ENCODE assay signal across 17 cellular contexts in genomic region chr11:108571001-108571400, GRCh38. TPM values are rescaled to one million over a fixed set of nuclear protein-coding genes. Genes with fewer than 3 reads are reported as not detected.
DNase-seq lines count a peak whose midpoint lies in the region; ATAC-seq, FAIRE-seq and TF ChIP-seq lines count a peak whose summit lies in the region.
"Had no signal": no experiment of that assay in that cellular context is flagged by ENCODE, and none has a peak within 500 bp of the region (broad histone marks: within the 10 kb centered on the region; RNA-seq: fewer than 3 reads in every experiment).

No MANE protein-coding gene starts in this region.

- TF ChIP-seq EP300 in K562 (IDR thresholded peaks at IDR 0.05; ENCODE audit: low read length), result no peak
- no peak for TF ChIP-seq EP300 in transverse colon (IDR thresholded peaks at IDR 0.05; ENCODE audit: low read depth)

- no peak overlapping the region for H3K4me3 ChIP-seq in K562
- H3K4me3 ChIP-seq in left lung, result no peak overlapping the region
- H3K4me3 ChIP-seq in transverse colon, result no peak overlapping the region
- H3K4me3 ChIP-seq: pancreas had no signal

- no peak overlapping the region for H2AFZ ChIP-seq in K562 (ENCODE audit: low read depth, low read length)

- CTCF ChIA-PET in K562 (lab: Yijun Ruan, JAX; ENCODE audit: low intra/inter-chr PET ratio), result no interaction called here

- H3K36me3 Mint-ChIP-seq in naive thymus-derived CD8-positive, alpha-beta T cell, result peaks cover 0 to 7% (median 7%) of the 10 kb centered on the region in 3 donors
- H3K36me3 Mint-ChIP-seq: activated CD4-positive, alpha-beta memory T cell treated with anti-CD3 and anti-CD28 coated beads for 36 hours; activated naive CD8-positive, alpha-beta T cell treated with anti-CD3 and anti-CD28 coated beads for 36 hours had no signal

- H3K27me3 ChIP-seq in K562 (ENCODE audit: control insufficient read depth in 2 of 2, insufficient read depth in 2 of 2, low read length in 2 of 2), result no peaks in the 10 kb centered on the region
- H3K27me3 ChIP-seq in left lung, result no peaks in the 10 kb centered on the region
- no peaks in the 10 kb centered on the region for H3K27me3 ChIP-seq in transverse colon
- H3K27me3 ChIP-seq: brain microvascular endothelial cell, pancreas had no signal

- peak; percentile 62 for DNase-seq in LoVo (ENCODE audit: low spot score)
- DNase-seq in K562 (ENCODE audit: extremely low read depth in 1 of 4, low spot score in 3 of 4), result no peak
- DNase-seq in left lung, result no peak
- DNase-seq in transverse colon, result peak; percentile 66
- no peak for DNase-seq in OCI-M2 (lab: John Stamatoyannopoulos, UW; ENCODE audit: unreplicated experiment)
- no peak for DNase-seq in naive thymus-derived CD8-positive, alpha-beta T cell
- DNase-seq: activated CD4-positive, alpha-beta memory T cell treated with anti-CD3 and anti-CD28 coated beads for 36 hours; activated T-cell treated with anti-CD3 and anti-CD28 coated beads, Interleukin-2, amount 50 U/mL, for 72 hours; brain microvascular endothelial cell; NCI-H146; NCI-H446 treated with DMSO at 0.1 percent for 48 hours; pancreas; stimulated activated CD4-positive, alpha-beta T cell treated with anti-CD3 and anti-CD28 coated beads, Interleukin-4, amount 100 ng/mL, for 1 hour had no signal

- H3K9me3 Mint-ChIP-seq in naive thymus-derived CD8-positive, alpha-beta T cell, result peaks cover 0 to 5% (median 0%) of the 10 kb centered on the region in 9 donors
- H3K9me3 Mint-ChIP-seq: activated naive CD8-positive, alpha-beta T cell treated with anti-CD3 and anti-CD28 coated beads for 36 hours; activated T-cell treated with anti-CD3 and anti-CD28 coated beads, Interleukin-2, amount 50 U/mL, for 72 hours; dendritic cell treated with granulocyte-macrophage colony-stimulating factor and Interleukin-4, amounts not matched to agents 40 ng/mL and 50 ng/mL, for 4 days had no signal

- peaks cover 0 to 3% (median 0%) of the 10 kb centered on the region in 5 donors for H3K27me3 Mint-ChIP-seq in naive thymus-derived CD8-positive, alpha-beta T cell
- H3K27me3 Mint-ChIP-seq: activated CD4-positive, alpha-beta memory T cell treated with anti-CD3 and anti-CD28 coated beads for 36 hours; activated naive CD8-positive, alpha-beta T cell treated with anti-CD3 and anti-CD28 coated beads for 36 hours; dendritic cell treated with granulocyte-macrophage colony-stimulating factor and Interleukin-4, amounts not matched to agents 40 ng/mL and 50 ng/mL, for 4 days had no signal

- H3K27ac ChIP-seq in K562 (ENCODE audit: extremely low read depth, low read depth, low read length) (no peak overlapping the region), left lung (no peak overlapping the region), transverse colon (peak overlapping the region; percentile 40 to 67 (median 64))
- H3K27ac ChIP-seq: brain microvascular endothelial cell, pancreas had no signal

- no peak for TF ChIP-seq POLR2A in K562 (conservative IDR thresholded peaks at IDR 0.05)
- no peak for TF ChIP-seq POLR2A in transverse colon (IDR thresholded peaks at IDR 0.05)

- no peak for TF ChIP-seq RAD21 in K562 (CRISPR knock-in tag; conservative IDR thresholded peaks at IDR 0.05 in 1 of 2, IDR thresholded peaks at IDR 0.05 in 1 of 2)

- in situ Hi-C loops in K562 (cut with MboI) (no loop called here), transverse colon (cut with MboI; ENCODE audit: low pct_ligation_motif_present in 1 of 4, low pct_unique_long_range_greater_than_20kb in 1 of 4, low sequenced_read_pairs in 3 of 4) (no loop called here)

- H3K27ac Mint-ChIP-seq in naive thymus-derived CD8-positive, alpha-beta T cell, result peak overlapping the region in 3 of 10 donors; percentile 9 to 43 (median 9)
- H3K27ac Mint-ChIP-seq: activated CD4-positive, alpha-beta memory T cell treated with anti-CD3 and anti-CD28 coated beads for 36 hours; activated naive CD8-positive, alpha-beta T cell treated with anti-CD3 and anti-CD28 coated beads for 36 hours; activated T-cell treated with anti-CD3 and anti-CD28 coated beads, Interleukin-2, amount 50 U/mL, for 72 hours; dendritic cell treated with granulocyte-macrophage colony-stimulating factor and Interleukin-4, amounts not matched to agents 40 ng/mL and 50 ng/mL, for 4 days had no signal

- no peak for FAIRE-seq in K562 (lab: Jason Lieb, UNC)
- FAIRE-seq: pancreas had no signal

- H3K9me3 ChIP-seq in K562 (replicated peaks; ENCODE audit: control insufficient read depth, insufficient read depth, low read depth, low read length) (no peaks in the 10 kb centered on the region), left lung (no peaks in the 10 kb centered on the region), transverse colon (no peaks in the 10 kb centered on the region)
- H3K9me3 ChIP-seq: pancreas had no signal

- peaks cover 2% of the 10 kb centered on the region; the same call in 1 of the 3 replicates for H3K36me3 ChIP-seq in K562 (ENCODE audit: control insufficient read depth, insufficient read depth, low read length)
- H3K36me3 ChIP-seq in left lung, result no peaks in the 10 kb centered on the region
- no peaks in the 10 kb centered on the region for H3K36me3 ChIP-seq in transverse colon
- H3K36me3 ChIP-seq: brain microvascular endothelial cell, pancreas had no signal

- no peak overlapping the region for H3K9ac ChIP-seq in K562 (ENCODE audit: insufficient read depth in 1 of 2, low read depth in 2 of 2, low read length in 2 of 2)

- no peaks in the 10 kb centered on the region for H3K79me2 ChIP-seq in K562 (ENCODE audit: control insufficient read depth, insufficient read depth, low read length)

- 73% methylated on average over 2 of the region's 2 CpGs for WGBS in K562 (ENCODE audit: insufficient coverage, low coverage, missing lambda C conversion rate)
- 33 to 48% methylated on average over 2 of the region's 2 CpGs for WGBS in transverse colon (ENCODE audit: low coverage in 1 of 2), 2 donors

- peak; percentile 56 for ATAC-seq in K562
- peak; percentile 21 for ATAC-seq in left lung
- ATAC-seq in GM19351 (IDR thresholded peaks at IDR 0.05; ENCODE audit: unreplicated experiment), result no peak
- ATAC-seq in naive thymus-derived CD8-positive, alpha-beta T cell, result no peak
- ATAC-seq: activated T-cell treated with anti-CD3 and anti-CD28 coated beads, Interleukin-2, amount 50 U/mL, for 72 hours; pancreas; Right ventricle myocardium inferior had no signal

- intact Hi-C loops in K562 (cut with micrococcal nuclease) (no loop called here), left lung (cut with DNase I) (no loop called here), transverse colon (cut with DNase I; ENCODE audit: low total_unique reads) (no loop called here)

- BruUV-seq in K562 (replicated peaks; lab: Mats Ljungman, UMichigan), result no TSS peak

- POLR2A ChIA-PET in K562 (lab: Yijun Ruan, JAX), result interaction anchor here (0.8 to 1.3 kb wide), 5 partner anchors 9 to 37 kb away, joined by 3 to 4 read pairs (median 3); no protein-coding TSS in a partner anchor
- POLR2A ChIA-PET in naive thymus-derived CD8-positive, alpha-beta T cell (lab: Charles Lee), result no interaction called here

- H3K9me1 ChIP-seq in K562 (ENCODE audit: control insufficient read depth, insufficient read depth, low read length), result no peaks in the 10 kb centered on the region

- H3K4me2 ChIP-seq in K562 (ENCODE audit: insufficient read depth, low read length), result no peak overlapping the region

- TF ChIP-seq CTCF in K562 (IDR thresholded peaks at IDR 0.05 in 2 of 3, conservative IDR thresholded peaks at IDR 0.05 in 1 of 3; ENCODE audit: insufficient read depth in 2 of 3, low read depth in 1 of 3, low read length in 3 of 3), result no peak
- no peak for TF ChIP-seq CTCF in left lung (IDR thresholded peaks at IDR 0.05)
- no peak for TF ChIP-seq CTCF in transverse colon (IDR thresholded peaks at IDR 0.05)

- no peaks in the 10 kb centered on the region for H4K20me1 ChIP-seq in K562 (replicated peaks; ENCODE audit: control insufficient read depth, insufficient read depth, low read length)

- peak overlapping the region in 1 of 10 donors; percentile 4 for H3K4me3 Mint-ChIP-seq in naive thymus-derived CD8-positive, alpha-beta T cell
- H3K4me3 Mint-ChIP-seq: activated CD4-positive, alpha-beta memory T cell treated with anti-CD3 and anti-CD28 coated beads for 36 hours; activated naive CD8-positive, alpha-beta T cell treated with anti-CD3 and anti-CD28 coated beads for 36 hours; dendritic cell treated with granulocyte-macrophage colony-stimulating factor and Interleukin-4, amounts not matched to agents 40 ng/mL and 50 ng/mL, for 4 days had no signal

- H3K4me1 Mint-ChIP-seq in naive thymus-derived CD8-positive, alpha-beta T cell, result peaks cover 0 to 5% (median 1%) of the 10 kb centered on the region in 4 donors

- H3K4me1 ChIP-seq in K562 (replicated peaks in 1 of 2; ENCODE audit: control insufficient read depth in 2 of 2, insufficient read depth in 2 of 2, low read length in 2 of 2) (peaks cover 3 to 4% of the 10 kb centered on the region in 2 experiments; a peak in 1 of 5 replicates), left lung (no peaks in the 10 kb centered on the region), transverse colon (peaks cover 0 to 19% (median 8%) of the 10 kb centered on the region in 4 donors)

RNA-seq across cellular contexts. Expression of gene EXPH5, which starts 22.6 kb away (rescaled TPM):
- total RNA-seq in K562 (2011; cell fraction: chromatin; rRNA removed; ENCODE audit: low replicate concordance), result 3.2 and 15.6 TPM in 2 replicates
- total RNA-seq in K562 (2011; cell fraction: nucleolus; rRNA removed), result 2.0 and 4.3 TPM in 2 replicates
- total RNA-seq in K562 (2011; cell fraction: nucleoplasm; rRNA removed), result 5.7 and 8.6 TPM in 2 replicates
- total RNA-seq in K562 (2014; rRNA removed) (4.2 TPM in 2 replicates), K562 (2014; rRNA removed; fragmentation: Illumina TruSeq; extraction: Trizol) (6.1 and 7.3 TPM in 2 replicates), K562 (2015; rRNA removed; fragmentation: Illumina TruSeq; extraction: Trizol) (5.6 and 5.7 TPM in 2 replicates), K562 (2021) (6.8 and 8.5 TPM in 2 replicates), left lung (10 to 100 TPM; 27.7 to 31.7 TPM), transverse colon (10 to 100 TPM; 19.8 to 73.8 (median 33.2) TPM)
- polyA plus RNA-seq in K562 (2011; rRNA removed) (4.8 and 6.2 TPM in 2 replicates), K562 (2014; fragmentation: Illumina TruSeq; extraction: Trizol) (1.8 and 2.0 TPM in 2 replicates), K562 (2014; fragmentation: Nextera tagmentation; extraction: Ambion mirVana) (1 to 10 TPM; 1.3 to 4.8 TPM), K562 (2014; rRNA removed) (2.4 and 2.6 TPM in 2 replicates)
- 1.4 and 2.8 TPM in 2 replicates for polyA plus RNA-seq in K562 (2011; cell fraction: cytosol; rRNA removed)
- polyA plus RNA-seq in K562 (2011; cell fraction: nucleus; rRNA removed), result 3.5 and 6.0 TPM in 2 replicates
- 0.48 and 0.76 TPM in 2 replicates for polyA plus RNA-seq in K562 (2012)
- polyA minus RNA-seq in K562 (2011; rRNA and poly(A)+ RNA removed), result 16.7 and 23.8 TPM in 2 replicates
- 6.1 and 6.3 TPM in 2 replicates for polyA minus RNA-seq in K562 (2011; cell fraction: cytosol; rRNA and poly(A)+ RNA removed)
- 4.2 and 12.2 TPM in 2 replicates for polyA minus RNA-seq in K562 (2011; cell fraction: nucleus; rRNA and poly(A)+ RNA removed)
- 1 to 10 TPM; 8.6 to 8.7 TPM for total RNA-seq in naive thymus-derived CD8-positive, alpha-beta T cell
- 1 to 10 TPM in 2 of 3 donors, under 1 TPM in 1; 0.82 to 2.3 (median 1.9) TPM for polyA plus RNA-seq in naive thymus-derived CD8-positive, alpha-beta T cell

Comparison
In these comparisons a context has a peak if more than half of its experiments do, and no peak if none do; other contexts are left out.
1. DNase-seq: peak in LoVo (single experiment) and transverse colon (single experiment); none in K562 (0 of 4), left lung (0 of 2), OCI-M2 (single experiment) and naive thymus-derived CD8-positive, alpha-beta T cell (0 of 10).
2. ATAC-seq: peak in K562 (single experiment) and left lung (single experiment); none in GM19351 (single experiment) and naive thymus-derived CD8-positive, alpha-beta T cell (0 of 2).
3. H3K27ac ChIP-seq: peak in transverse colon (4 of 4); none in K562 (single experiment) and left lung (0 of 2).